Comparison of ENCODE assay signal across 8 cellular contexts in genomic region chr7:1087952-1088920, GRCh38. TPM values are rescaled to one million over a fixed set of nuclear protein-coding genes. Genes with fewer than 3 reads are reported as not detected.
A peak's percentile ranks its signal among the peaks of the same experiment; 100 is the strongest.
DNase-seq lines count a peak whose midpoint lies in the region; ATAC-seq and TF ChIP-seq lines count a peak whose summit lies in the region.

GPER1 (plus strand) TSS chr7:1088113; CDS start chr7:1091729, 3,616 bp downstream.

- DNase-seq in RPMI8226 (peak; percentile 8), NCI-H524 (lab: John Stamatoyannopoulos, UW) (no peak), WERI-Rb-1 (no peak), NCI-H1417 treated with DMSO at 0.1 percent for 48 hours (lab: John Stamatoyannopoulos, UW) (no peak)
- no peak for DNase-seq in effector memory CD8-positive, alpha-beta T cell
- no peak for DNase-seq in activated CD4-positive, alpha-beta T cell treated with anti-CD3 and anti-CD28 coated beads, Interleukin-2, amount 50 U/mL, for 1 hour

- peaks cover 0 to 12% of the 10 kb centered on the region in 2 donors for H3K4me1 Mint-ChIP-seq in effector memory CD8-positive, alpha-beta T cell (ENCODE audit: low read depth in 2 of 2)

- H3K27me3 Mint-ChIP-seq in effector memory CD8-positive, alpha-beta T cell, result no peaks in the 10 kb centered on the region

- H3K9me3 Mint-ChIP-seq in effector memory CD8-positive, alpha-beta T cell, result no peaks in the 10 kb centered on the region

- peak within 1 kb of the TSS; percentile 49 for H3K4me3 ChIP-seq in GM12875 (ENCODE audit: low read depth, low read length)
- H3K4me3 ChIP-seq in mononuclear cell (ENCODE audit: low read length), result peak within 1 kb of the TSS; percentile 12
- no peak within 1 kb of the TSS for H3K4me3 ChIP-seq in WERI-Rb-1 (ENCODE audit: low read depth, low read length)

- peaks cover 17% of the 10 kb centered on the region for H3K4me1 ChIP-seq in mononuclear cell (ENCODE audit: insufficient read depth, low read length)

- TF ChIP-seq CTCF in GM12875 (IDR thresholded peaks at IDR 0.05; ENCODE audit: borderline replicate concordance, insufficient read depth, low read depth, low read length) (no peak), WERI-Rb-1 (IDR thresholded peaks at IDR 0.05; ENCODE audit: low read depth, low read length) (no peak)

- H3K27ac ChIP-seq in WERI-Rb-1, result no peak within 1 kb of the TSS

- peak within 1 kb of the TSS; percentile 62 to 65 for H3K4me3 Mint-ChIP-seq in effector memory CD8-positive, alpha-beta T cell

- peak within 1 kb of the TSS; percentile 15 to 52 for H3K27ac Mint-ChIP-seq in effector memory CD8-positive, alpha-beta T cell

- H3K27me3 ChIP-seq in mononuclear cell (ENCODE audit: insufficient read depth, low read length) (no peaks in the 10 kb centered on the region), WERI-Rb-1 (ENCODE audit: insufficient read depth, low read depth, severe bottlenecking) (no peaks in the 10 kb centered on the region)

- H3K9me3 ChIP-seq in mononuclear cell (ENCODE audit: low read depth, low read length) (no peaks in the 10 kb centered on the region), WERI-Rb-1 (ENCODE audit: severe bottlenecking) (no peaks in the 10 kb centered on the region)

- peaks cover 2% of the 10 kb centered on the region for H3K36me3 Mint-ChIP-seq in effector memory CD8-positive, alpha-beta T cell (ENCODE audit: insufficient read depth)

- H3K36me3 ChIP-seq in WERI-Rb-1, result peaks cover 2% of the 10 kb centered on the region; the same call in 1 of the 2 replicates

- no peak for ATAC-seq in effector memory CD8-positive, alpha-beta T cell (replicated peaks)

RNA-seq across cellular contexts. Expression of gene GPER1, which starts in this region (rescaled TPM):
- 0.42 TPM for total RNA-seq in mononuclear cell
